13 cellular contexts compared by ENCODE assay signal in the genomic region with DNA sequence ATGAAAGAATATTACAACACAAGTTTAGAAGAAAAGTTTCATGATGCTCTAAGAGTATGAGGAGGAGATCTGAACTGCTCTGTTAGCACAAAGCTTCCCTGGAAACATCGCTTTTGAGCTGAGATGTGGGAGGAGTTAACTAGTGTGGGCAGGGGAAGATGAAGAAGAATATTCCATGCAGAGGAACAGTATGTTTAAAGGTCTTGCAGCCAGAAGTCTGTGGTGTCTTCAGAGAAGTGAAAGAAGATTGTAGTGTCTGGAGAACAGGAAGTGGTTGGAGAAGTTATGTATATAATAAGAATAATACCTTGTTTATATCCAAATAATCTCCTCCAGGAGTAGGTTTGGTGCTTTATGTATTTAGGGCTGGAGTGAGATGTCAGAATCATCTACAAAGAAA.
"Had no signal": no experiment of that assay in that cellular context is flagged by ENCODE, and none has a peak within 500 bp of the region (broad histone marks: within the 10 kb centered on the region; RNA-seq: fewer than 3 reads in every experiment).

No MANE protein-coding gene starts in this region.

- DNase-seq: activated gamma-delta T cell treated with Interleukin-2 at 50 U/mL for 16 hours; activated T-cell treated with anti-CD3 and anti-CD28 coated beads, Interleukin-2, amount 50 U/mL, for 48 hours; colonic mucosa; heart right ventricle; left ventricle myocardium inferior; mesendoderm; retina; substantia nigra; trophoblast cell had no signal

- H3K9me3 ChIP-seq: colonic mucosa, heart right ventricle, left ventricle myocardium inferior had no signal

- H3K27ac ChIP-seq: colonic mucosa, heart right ventricle, left ventricle myocardium inferior, parathyroid adenoma had no signal

- H3K4me1 Mint-ChIP-seq: stimulated activated memory B cell treated with anti-CD40 and anti-IgM and Interleukin-4, amounts not matched to agents 10 μg/mL and 1 μg/mL and 100 μg/mL, for 72 hours; WTC11 had no signal

- H3K4me3 Mint-ChIP-seq: stimulated activated memory B cell treated with anti-CD40 and anti-IgM and Interleukin-4, amounts not matched to agents 10 μg/mL and 1 μg/mL and 100 μg/mL, for 72 hours; T-helper 1 cell treated with Interleukin-12 subunit alpha and Interleukin-12 subunit beta and Interleukin-4 antibody, amounts not matched to agents 30 μg/mL and 1 μg/mL, for 36 hours; WTC11 had no signal

- ATAC-seq: heart right ventricle; stimulated activated memory B cell treated with anti-CD40 and anti-IgM and Interleukin-4, amounts not matched to agents 10 μg/mL and 1 μg/mL and 100 μg/mL, for 72 hours had no signal

- H3K36me3 ChIP-seq: colonic mucosa, heart right ventricle, left ventricle myocardium inferior had no signal

- H3K9me3 Mint-ChIP-seq: stimulated activated memory B cell treated with anti-CD40 and anti-IgM and Interleukin-4, amounts not matched to agents 10 μg/mL and 1 μg/mL and 100 μg/mL, for 72 hours; T-helper 1 cell treated with Interleukin-12 subunit alpha and Interleukin-12 subunit beta and Interleukin-4 antibody, amounts not matched to agents 30 μg/mL and 1 μg/mL, for 36 hours; WTC11 had no signal

- H3K36me3 Mint-ChIP-seq: stimulated activated memory B cell treated with anti-CD40 and anti-IgM and Interleukin-4, amounts not matched to agents 10 μg/mL and 1 μg/mL and 100 μg/mL, for 72 hours; WTC11 had no signal

- H3K27ac Mint-ChIP-seq: stimulated activated memory B cell treated with anti-CD40 and anti-IgM and Interleukin-4, amounts not matched to agents 10 μg/mL and 1 μg/mL and 100 μg/mL, for 72 hours; T-helper 1 cell treated with Interleukin-12 subunit alpha and Interleukin-12 subunit beta and Interleukin-4 antibody, amounts not matched to agents 30 μg/mL and 1 μg/mL, for 36 hours; WTC11 had no signal
